In genomic region chr5:90182726-90183125, GRCh38 we compare ENCODE assay signal across 26 cellular contexts.
DNase-seq lines count a peak whose midpoint lies in the region; ATAC-seq and TF ChIP-seq lines count a peak whose summit lies in the region.
"Had no signal": no experiment of that assay in that cellular context is flagged by ENCODE, and none has a peak within 500 bp of the region (broad histone marks: within the 10 kb centered on the region; RNA-seq: fewer than 3 reads in every experiment).

No MANE protein-coding gene starts in this region.

- peaks cover under 1% of the 10 kb centered on the region for H3K9me3 Mint-ChIP-seq in Caco-2 (ENCODE audit: unreplicated experiment)
- H3K9me3 Mint-ChIP-seq in CD8-positive, alpha-beta memory T cell = peaks cover 0 to 2% (median 0%) of the 10 kb centered on the region in 5 donors

- no peaks in the 10 kb centered on the region for H3K27me3 Mint-ChIP-seq in Caco-2 (ENCODE audit: insufficient read depth, unreplicated experiment)
- H3K27me3 Mint-ChIP-seq in CD8-positive, alpha-beta memory T cell = no peaks in the 10 kb centered on the region
- H3K27me3 Mint-ChIP-seq: CD4-positive, alpha-beta memory T cell had no signal

- H3K4me1 ChIP-seq in Caco-2 (no peaks in the 10 kb centered on the region; the same call in 1 of the 2 replicates), mammary epithelial cell (ENCODE audit: insufficient read depth, low read length) (peaks cover 6% of the 10 kb centered on the region), mucosa of descending colon (ENCODE audit: low read depth) (no peaks in the 10 kb centered on the region)
- H3K4me1 ChIP-seq in CD8-positive, alpha-beta memory T cell (ENCODE audit: insufficient read depth, low read length) = no peaks in the 10 kb centered on the region
- H3K4me1 ChIP-seq: BLaER1 treated with 17β-estradiol and CSF1 and Interleukin-3, amounts not matched to agents 10 nM and 100 nM; Peyer's patch had no signal

- BruUV-seq in Caco-2 (replicated peaks; lab: Mats Ljungman, UMichigan) (no TSS peak), mammary epithelial cell (replicated peaks; lab: Mats Ljungman, UMichigan) (no TSS peak)

- 100% methylated on average over 1 of the region's 1 CpG for WGBS in mammary epithelial cell (ENCODE audit: low coverage, missing lambda C conversion rate)

- TF ChIP-seq CTCF in Caco-2 (IDR thresholded peaks at IDR 0.05; ENCODE audit: insufficient read depth in 1 of 2, low read depth in 1 of 2, low read length in 1 of 2, severe bottlenecking in 1 of 2, unreplicated experiment in 1 of 2) = no peak
- no peak for TF ChIP-seq CTCF in mammary epithelial cell (conservative IDR thresholded peaks at IDR 0.05 in 1 of 2, IDR thresholded peaks at IDR 0.05 in 1 of 2; ENCODE audit: extremely low read depth in 1 of 2, insufficient read depth in 1 of 2, low read depth in 1 of 2, low read length in 2 of 2)
- no peak for TF ChIP-seq CTCF in mucosa of descending colon (IDR thresholded peaks at IDR 0.05)

- H3K4me3 Mint-ChIP-seq in Caco-2 (ENCODE audit: unreplicated experiment) = no peak overlapping the region
- H3K4me3 Mint-ChIP-seq in CD8-positive, alpha-beta memory T cell = no peak overlapping the region
- H3K4me3 Mint-ChIP-seq: CD4-positive, alpha-beta memory T cell; H9; HFFc6 had no signal

- CTCF ChIA-PET in Caco-2 (lab: Charles Lee) = no interaction called here
- CTCF ChIA-PET in mammary epithelial cell (lab: Charles Lee; ENCODE audit: low non-redundant PET) = no interaction called here
- CTCF ChIA-PET in CD8-positive, alpha-beta memory T cell (lab: Charles Lee) = no interaction called here

- peak overlapping the region; percentile 53 for H3K27ac Mint-ChIP-seq in Caco-2 (ENCODE audit: unreplicated experiment)
- no peak overlapping the region for H3K27ac Mint-ChIP-seq in CD8-positive, alpha-beta memory T cell
- H3K27ac Mint-ChIP-seq: CD4-positive, alpha-beta memory T cell; H9; HFFc6 had no signal

- no peaks in the 10 kb centered on the region for H3K36me3 Mint-ChIP-seq in Caco-2 (ENCODE audit: insufficient read depth, unreplicated experiment)
- no peaks in the 10 kb centered on the region for H3K36me3 Mint-ChIP-seq in CD8-positive, alpha-beta memory T cell
- H3K36me3 Mint-ChIP-seq: CD4-positive, alpha-beta memory T cell had no signal

- in situ Hi-C loops in mammary epithelial cell (cut with MboI; ENCODE audit: low sequenced_read_pairs in 2 of 2) = no loop called here

- H3K79me2 ChIP-seq in mammary epithelial cell (ENCODE audit: insufficient read depth, low read length) = no peaks in the 10 kb centered on the region

- H3K4me3 ChIP-seq in Caco-2 (ENCODE audit: low read depth, low read length) (no peak overlapping the region), mammary epithelial cell (replicated peaks in 1 of 3; ENCODE audit: insufficient read depth in 1 of 3, low read depth in 2 of 3, low read length in 3 of 3) (no peak overlapping the region), mucosa of descending colon (no peak overlapping the region)
- no peak overlapping the region for H3K4me3 ChIP-seq in CD8-positive, alpha-beta memory T cell (ENCODE audit: low read length)
- H3K4me3 ChIP-seq: BLaER1 treated with 17β-estradiol and CSF1 and Interleukin-3, amounts not matched to agents 10 nM and 100 nM; Peyer's patch; SK-N-MC had no signal

- H3K4me1 Mint-ChIP-seq in Caco-2 (ENCODE audit: low read depth, unreplicated experiment) = peaks cover 6% of the 10 kb centered on the region
- no peaks in the 10 kb centered on the region for H3K4me1 Mint-ChIP-seq in CD8-positive, alpha-beta memory T cell
- H3K4me1 Mint-ChIP-seq: CD4-positive, alpha-beta memory T cell had no signal

- intact Hi-C loops in Caco-2 (cut with micrococcal nuclease; ENCODE audit: unreplicated experiment) = no loop called here
- intact Hi-C loops in mammary epithelial cell (cut with micrococcal nuclease) = loop anchor here (10.0 kb wide), 1 partner anchor 82 kb away; no protein-coding TSS in a partner anchor
- intact Hi-C loops in mucosa of descending colon (cut with DNase I, micrococcal nuclease) = no loop called here

- dilution Hi-C loops in mammary epithelial cell (cut with HindIII; ENCODE audit: low sequenced_read_pairs) = no loop called here

- H2AFZ ChIP-seq in mammary epithelial cell (ENCODE audit: low read depth, low read length) = no peak overlapping the region

- DNase-seq in Caco-2 (no peak), NCI-H69 (lab: John Stamatoyannopoulos, UW) (peak; percentile 16), mammary epithelial cell (peak; percentile 25), mucosa of descending colon (no peak), superior temporal gyrus (ENCODE audit: extremely low spot score) (no peak), dermis blood vessel endothelial cell (no peak)
- no peak for DNase-seq in CD8-positive, alpha-beta memory T cell
- DNase-seq: 8988T; CD4-positive, alpha-beta memory T cell; GDM1; H9; HFFc6; Kasumi-1; NCI-H1092; NCI-H1436; NCI-H187 treated with DMSO at 0.1 percent for 48 hours; NCI-H2107; NCI-H2227 treated with DMSO at 0.1 percent for 48 hours; NCI-H510A; NCI-H748 treated with DMSO at 0.1 percent for 48 hours; Peyer's patch; SHP77; SW 1271 had no signal

- H3K27ac ChIP-seq in mammary epithelial cell (ENCODE audit: insufficient read depth, low read depth, low read length) = no peak overlapping the region
- H3K27ac ChIP-seq in CD8-positive, alpha-beta memory T cell (ENCODE audit: low read depth, low read length) = no peak overlapping the region
- H3K27ac ChIP-seq: BLaER1 treated with 17β-estradiol and CSF1 and Interleukin-3, amounts not matched to agents 10 nM and 100 nM; Peyer's patch; SK-N-MC had no signal

- POLR2A ChIA-PET in Caco-2 (lab: Charles Lee) = no interaction called here
- POLR2A ChIA-PET in CD8-positive, alpha-beta memory T cell (lab: Charles Lee) = no interaction called here

- H3K9me3 ChIP-seq in Caco-2 = no peaks in the 10 kb centered on the region
- no peaks in the 10 kb centered on the region for H3K9me3 ChIP-seq in mammary epithelial cell (replicated peaks; ENCODE audit: insufficient read depth, low read length)
- no peaks in the 10 kb centered on the region for H3K9me3 ChIP-seq in mucosa of descending colon
- no peaks in the 10 kb centered on the region for H3K9me3 ChIP-seq in CD8-positive, alpha-beta memory T cell (ENCODE audit: low read length)
- H3K9me3 ChIP-seq: Peyer's patch had no signal

- no peak overlapping the region for H3K9ac ChIP-seq in mammary epithelial cell (ENCODE audit: insufficient read depth, low read length)
- H3K9ac ChIP-seq: BLaER1 treated with 17β-estradiol and CSF1 and Interleukin-3, amounts not matched to agents 10 nM and 100 nM had no signal

- no peaks in the 10 kb centered on the region for H4K20me1 ChIP-seq in mammary epithelial cell (ENCODE audit: insufficient read depth, low read length)
- H4K20me1 ChIP-seq: BLaER1 treated with 17β-estradiol and CSF1 and Interleukin-3, amounts not matched to agents 10 nM and 100 nM had no signal

- H3K36me3 ChIP-seq in Caco-2 (ENCODE audit: control insufficient read depth, insufficient read depth, low read length) (no peaks in the 10 kb centered on the region), mammary epithelial cell (ENCODE audit: insufficient read depth, low read length) (no peaks in the 10 kb centered on the region), mucosa of descending colon (ENCODE audit: low read depth) (no peaks in the 10 kb centered on the region)
- no peaks in the 10 kb centered on the region for H3K36me3 ChIP-seq in CD8-positive, alpha-beta memory T cell (ENCODE audit: insufficient read depth, low read length)
- H3K36me3 ChIP-seq: BLaER1 treated with 17β-estradiol and CSF1 and Interleukin-3, amounts not matched to agents 10 nM and 100 nM; Peyer's patch had no signal

- peak; percentile 25 for ATAC-seq in mucosa of descending colon
- no peak for ATAC-seq in GM19397 (IDR thresholded peaks at IDR 0.05; ENCODE audit: unreplicated experiment)

- H3K27me3 ChIP-seq in Caco-2 (replicated peaks; ENCODE audit: control insufficient read depth, insufficient read depth, low read length) (no peaks in the 10 kb centered on the region), mammary epithelial cell (ENCODE audit: insufficient read depth, low read length) (no peaks in the 10 kb centered on the region)
- H3K27me3 ChIP-seq in CD8-positive, alpha-beta memory T cell (ENCODE audit: insufficient read depth, low read length, poor library complexity, severe bottlenecking) = no peaks in the 10 kb centered on the region
- H3K27me3 ChIP-seq: BLaER1 treated with 17β-estradiol and CSF1 and Interleukin-3, amounts not matched to agents 10 nM and 100 nM; Peyer's patch had no signal

- no peak overlapping the region for H3K4me2 ChIP-seq in mammary epithelial cell (ENCODE audit: insufficient read depth, low read depth, low read length)
- H3K4me2 ChIP-seq: BLaER1 treated with 17β-estradiol and CSF1 and Interleukin-3, amounts not matched to agents 10 nM and 100 nM had no signal

Comparison
In these comparisons a context has a peak if more than half of its experiments do, and no peak if none do; other contexts are left out.
1. DNase-seq: peak in NCI-H69 (single experiment) and mammary epithelial cell (single experiment); none in Caco-2 (0 of 2), mucosa of descending colon (0 of 3), superior temporal gyrus (single experiment), CD8-positive, alpha-beta memory T cell (0 of 5) and dermis blood vessel endothelial cell (single experiment).